In the genomic region with DNA sequence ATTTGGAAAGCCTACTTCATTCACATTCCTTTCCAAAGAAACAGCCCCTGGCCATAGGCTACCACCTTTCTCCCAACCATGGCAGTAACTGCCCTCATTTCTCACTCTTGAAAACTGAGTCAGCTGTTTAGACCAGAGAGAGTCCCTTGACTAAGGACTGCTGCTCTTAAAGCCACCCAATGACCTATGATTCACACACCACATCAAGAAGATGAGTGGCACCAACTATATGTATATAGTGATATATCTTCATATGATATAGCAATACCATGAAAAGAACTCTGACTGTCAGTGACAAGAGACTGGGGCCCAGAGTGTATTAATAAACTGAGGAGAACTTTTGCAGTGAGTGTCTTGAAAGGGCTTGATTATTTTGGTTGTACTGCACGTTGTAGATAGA, we compare ENCODE assay signal across 24 cellular contexts.
A peak's percentile ranks its signal among the peaks of the same experiment; 100 is the strongest.
DNase-seq lines count a peak whose midpoint lies in the region; ATAC-seq and TF ChIP-seq lines count a peak whose summit lies in the region.
"Had no signal": no experiment of that assay in that cellular context is flagged by ENCODE, and none has a peak within 500 bp of the region (broad histone marks: within the 10 kb centered on the region; RNA-seq: fewer than 3 reads in every experiment).

No MANE protein-coding gene starts in this region.

- POLR2A ChIA-PET in activated CD8-positive, alpha-beta T cell treated with anti-CD3 and anti-CD28 coated beads for 36 hours (lab: Charles Lee), result no interaction called here
- POLR2A ChIA-PET in activated CD8-positive, alpha-beta T cell treated with anti-CD3 and anti-CD28 coated beads, Interleukin-2, amount 10 ng/mL, durations not matched to agents 7 days and 5 days (lab: Charles Lee), result no interaction called here

- CTCF ChIA-PET in activated CD8-positive, alpha-beta T cell treated with anti-CD3 and anti-CD28 coated beads for 36 hours (lab: Charles Lee), result no interaction called here
- CTCF ChIA-PET in activated CD8-positive, alpha-beta T cell treated with anti-CD3 and anti-CD28 coated beads, Interleukin-2, amount 10 ng/mL, durations not matched to agents 7 days and 5 days (lab: Charles Lee), result no interaction called here

- intact Hi-C loops in activated CD8-positive, alpha-beta T cell treated with anti-CD3 and anti-CD28 coated beads for 36 hours (cut with micrococcal nuclease), result no loop called here

- DNase-seq in activated CD8-positive, alpha-beta T cell treated with anti-CD3 and anti-CD28 coated beads for 36 hours, result peak; percentile 6
- no peak for DNase-seq in activated CD8-positive, alpha-beta T cell treated with anti-CD3 and anti-CD28 coated beads, Interleukin-2, amount 10 ng/mL, durations not matched to agents 7 days and 5 days
- no peak for DNase-seq in activated naive CD8-positive, alpha-beta T cell treated with anti-CD3 and anti-CD28 coated beads, Interleukin-2, amount 50 U/mL, for 24 hours
- DNase-seq in activated naive CD8-positive, alpha-beta T cell treated with anti-CD3 and anti-CD28 coated beads for 36 hours, result no peak
- DNase-seq in islet precursor cell (peak; percentile 19), SJCRH30 (no peak)
- DNase-seq: 8988T; ACHN; AML-193; BE2C; CD4-positive, alpha-beta T cell; CD8-positive, alpha-beta memory T cell; DMS 273 treated with DMSO at 0.1 percent for 48 hours; DMS79; EL; GDM1; H9 had no signal

- no peaks in the 10 kb centered on the region for H3K36me3 ChIP-seq in SJCRH30
- H3K36me3 ChIP-seq: BE2C; BLaER1 treated with 17β-estradiol and CSF1 and Interleukin-3, amounts not matched to agents 10 nM and 100 nM had no signal

- H3K27ac ChIP-seq in SJCRH30, result no peak overlapping the region
- H3K27ac ChIP-seq: A549; BLaER1 treated with 17β-estradiol and CSF1 and Interleukin-3, amounts not matched to agents 10 nM and 100 nM had no signal

- no peaks in the 10 kb centered on the region for H3K4me1 Mint-ChIP-seq in activated CD8-positive, alpha-beta T cell treated with anti-CD3 and anti-CD28 coated beads for 36 hours (ENCODE audit: low read depth)
- H3K4me1 Mint-ChIP-seq in activated CD8-positive, alpha-beta T cell treated with anti-CD3 and anti-CD28 coated beads, Interleukin-2, amount 10 ng/mL, durations not matched to agents 7 days and 5 days (ENCODE audit: low read depth), result no peaks in the 10 kb centered on the region
- no peaks in the 10 kb centered on the region for H3K4me1 Mint-ChIP-seq in activated naive CD8-positive, alpha-beta T cell treated with anti-CD3 and anti-CD28 coated beads, Interleukin-2, amount 50 U/mL, for 24 hours
- H3K4me1 Mint-ChIP-seq in activated naive CD8-positive, alpha-beta T cell treated with anti-CD3 and anti-CD28 coated beads for 36 hours, result no peaks in the 10 kb centered on the region
- H3K4me1 Mint-ChIP-seq: CD14-positive monocyte; CD8-positive, alpha-beta memory T cell; GM23338; H9 had no signal

- TF ChIP-seq CTCF in activated CD8-positive, alpha-beta T cell treated with anti-CD3 and anti-CD28 coated beads for 36 hours (IDR thresholded peaks at IDR 0.05), result no peak

- H3K4me3 ChIP-seq in SJCRH30, result no peak overlapping the region
- H3K4me3 ChIP-seq: A549; BLaER1 treated with 17β-estradiol and CSF1 and Interleukin-3, amounts not matched to agents 10 nM and 100 nM; GM12878; GM23338 had no signal

- no peaks in the 10 kb centered on the region for H3K36me3 Mint-ChIP-seq in activated CD8-positive, alpha-beta T cell treated with anti-CD3 and anti-CD28 coated beads for 36 hours (ENCODE audit: low read depth)
- no peaks in the 10 kb centered on the region for H3K36me3 Mint-ChIP-seq in activated CD8-positive, alpha-beta T cell treated with anti-CD3 and anti-CD28 coated beads, Interleukin-2, amount 10 ng/mL, durations not matched to agents 7 days and 5 days (ENCODE audit: low read depth)
- H3K36me3 Mint-ChIP-seq in activated naive CD8-positive, alpha-beta T cell treated with anti-CD3 and anti-CD28 coated beads, Interleukin-2, amount 50 U/mL, for 24 hours (ENCODE audit: low read depth), result no peaks in the 10 kb centered on the region
- no peaks in the 10 kb centered on the region for H3K36me3 Mint-ChIP-seq in activated naive CD8-positive, alpha-beta T cell treated with anti-CD3 and anti-CD28 coated beads for 36 hours
- H3K36me3 Mint-ChIP-seq: CD14-positive monocyte; CD8-positive, alpha-beta memory T cell had no signal

- H3K4me1 ChIP-seq in SJCRH30, result no peaks in the 10 kb centered on the region
- H3K4me1 ChIP-seq: A549; BE2C; BLaER1 treated with 17β-estradiol and CSF1 and Interleukin-3, amounts not matched to agents 10 nM and 100 nM had no signal

- peaks cover 25% of the 10 kb centered on the region for H3K27me3 ChIP-seq in SJCRH30
- H3K27me3 ChIP-seq: BLaER1 treated with 17β-estradiol and CSF1 and Interleukin-3, amounts not matched to agents 10 nM and 100 nM had no signal

- no peaks in the 10 kb centered on the region for H3K9me3 Mint-ChIP-seq in activated CD8-positive, alpha-beta T cell treated with anti-CD3 and anti-CD28 coated beads for 36 hours
- H3K9me3 Mint-ChIP-seq in activated CD8-positive, alpha-beta T cell treated with anti-CD3 and anti-CD28 coated beads, Interleukin-2, amount 10 ng/mL, durations not matched to agents 7 days and 5 days (ENCODE audit: insufficient read depth), result no peaks in the 10 kb centered on the region
- no peaks in the 10 kb centered on the region for H3K9me3 Mint-ChIP-seq in activated naive CD8-positive, alpha-beta T cell treated with anti-CD3 and anti-CD28 coated beads, Interleukin-2, amount 50 U/mL, for 24 hours
- H3K9me3 Mint-ChIP-seq in activated naive CD8-positive, alpha-beta T cell treated with anti-CD3 and anti-CD28 coated beads for 36 hours, result no peaks in the 10 kb centered on the region
- H3K9me3 Mint-ChIP-seq: CD14-positive monocyte; CD4-positive, alpha-beta T cell; CD8-positive, alpha-beta memory T cell; GM23338; H9 had no signal

- peak; percentile 74 for ATAC-seq in activated CD8-positive, alpha-beta T cell treated with anti-CD3 and anti-CD28 coated beads for 36 hours
- no peak for ATAC-seq in activated CD8-positive, alpha-beta T cell treated with anti-CD3 and anti-CD28 coated beads, Interleukin-2, amount 10 ng/mL, durations not matched to agents 7 days and 5 days
- peak; percentile 59 for ATAC-seq in activated naive CD8-positive, alpha-beta T cell treated with anti-CD3 and anti-CD28 coated beads, Interleukin-2, amount 50 U/mL, for 24 hours
- ATAC-seq in GM21825 (IDR thresholded peaks at IDR 0.05; ENCODE audit: unreplicated experiment), result no peak
- ATAC-seq: A549, GM12878, GM23338, HCT116 had no signal

- peaks cover 13% of the 10 kb centered on the region for H3K27me3 Mint-ChIP-seq in activated CD8-positive, alpha-beta T cell treated with anti-CD3 and anti-CD28 coated beads for 36 hours
- H3K27me3 Mint-ChIP-seq in activated CD8-positive, alpha-beta T cell treated with anti-CD3 and anti-CD28 coated beads, Interleukin-2, amount 10 ng/mL, durations not matched to agents 7 days and 5 days (ENCODE audit: low read depth), result peaks cover 3% of the 10 kb centered on the region
- peaks cover 6% of the 10 kb centered on the region for H3K27me3 Mint-ChIP-seq in activated naive CD8-positive, alpha-beta T cell treated with anti-CD3 and anti-CD28 coated beads, Interleukin-2, amount 50 U/mL, for 24 hours
- peaks cover 15% of the 10 kb centered on the region for H3K27me3 Mint-ChIP-seq in activated naive CD8-positive, alpha-beta T cell treated with anti-CD3 and anti-CD28 coated beads for 36 hours

- H3K4me3 Mint-ChIP-seq in activated CD8-positive, alpha-beta T cell treated with anti-CD3 and anti-CD28 coated beads for 36 hours, result no peak overlapping the region
- no peak overlapping the region for H3K4me3 Mint-ChIP-seq in activated CD8-positive, alpha-beta T cell treated with anti-CD3 and anti-CD28 coated beads, Interleukin-2, amount 10 ng/mL, durations not matched to agents 7 days and 5 days
- no peak overlapping the region for H3K4me3 Mint-ChIP-seq in activated naive CD8-positive, alpha-beta T cell treated with anti-CD3 and anti-CD28 coated beads, Interleukin-2, amount 50 U/mL, for 24 hours
- H3K4me3 Mint-ChIP-seq in activated naive CD8-positive, alpha-beta T cell treated with anti-CD3 and anti-CD28 coated beads for 36 hours, result no peak overlapping the region
- H3K4me3 Mint-ChIP-seq: CD14-positive monocyte; CD4-positive, alpha-beta T cell; CD8-positive, alpha-beta memory T cell; GM23338; H9 had no signal

- no peak overlapping the region for H3K27ac Mint-ChIP-seq in activated CD8-positive, alpha-beta T cell treated with anti-CD3 and anti-CD28 coated beads for 36 hours
- H3K27ac Mint-ChIP-seq in activated CD8-positive, alpha-beta T cell treated with anti-CD3 and anti-CD28 coated beads, Interleukin-2, amount 10 ng/mL, durations not matched to agents 7 days and 5 days, result no peak overlapping the region
- no peak overlapping the region for H3K27ac Mint-ChIP-seq in activated naive CD8-positive, alpha-beta T cell treated with anti-CD3 and anti-CD28 coated beads, Interleukin-2, amount 50 U/mL, for 24 hours
- no peak overlapping the region for H3K27ac Mint-ChIP-seq in activated naive CD8-positive, alpha-beta T cell treated with anti-CD3 and anti-CD28 coated beads for 36 hours
- H3K27ac Mint-ChIP-seq: CD14-positive monocyte; CD4-positive, alpha-beta T cell; CD8-positive, alpha-beta memory T cell; GM23338 had no signal

- no peaks in the 10 kb centered on the region for H3K9me3 ChIP-seq in SJCRH30 (replicated peaks)
- H3K9me3 ChIP-seq: A549; BE2C; BLaER1 treated with 17β-estradiol and CSF1 and Interleukin-3, amounts not matched to agents 10 nM and 100 nM had no signal

Comparison
In these comparisons a context has a peak if more than half of its experiments do, and no peak if none do; other contexts are left out.
1. ATAC-seq: peak in activated CD8-positive, alpha-beta T cell treated with anti-CD3 and anti-CD28 coated beads for 36 hours (single experiment) and activated naive CD8-positive, alpha-beta T cell treated with anti-CD3 and anti-CD28 coated beads, Interleukin-2, amount 50 U/mL, for 24 hours (single experiment); none in activated CD8-positive, alpha-beta T cell treated with anti-CD3 and anti-CD28 coated beads, Interleukin-2, amount 10 ng/mL, durations not matched to agents 7 days and 5 days (single experiment) and GM21825 (single experiment).
2. DNase-seq: peak in activated CD8-positive, alpha-beta T cell treated with anti-CD3 and anti-CD28 coated beads for 36 hours (single experiment) and islet precursor cell (single experiment); none in activated CD8-positive, alpha-beta T cell treated with anti-CD3 and anti-CD28 coated beads, Interleukin-2, amount 10 ng/mL, durations not matched to agents 7 days and 5 days (single experiment), activated naive CD8-positive, alpha-beta T cell treated with anti-CD3 and anti-CD28 coated beads, Interleukin-2, amount 50 U/mL, for 24 hours (single experiment), activated naive CD8-positive, alpha-beta T cell treated with anti-CD3 and anti-CD28 coated beads for 36 hours (single experiment) and SJCRH30 (0 of 2).